Comparison of ENCODE assay signal across 17 cellular contexts in genomic region chr5:167295686-167296015, GRCh38.
A peak's percentile ranks its signal among the peaks of the same experiment; 100 is the strongest.
DNase-seq lines count a peak whose midpoint lies in the region; TF ChIP-seq lines count a peak whose summit lies in the region.
"Had no signal": no experiment of that assay in that cellular context is flagged by ENCODE, and none has a peak within 500 bp of the region (broad histone marks: within the 10 kb centered on the region; RNA-seq: fewer than 3 reads in every experiment).

No MANE protein-coding gene starts in this region.

- DNase-seq in LHCN-M2 (ENCODE audit: low read depth) = peak; percentile 7
- DNase-seq in chondrocyte (ENCODE audit: low spot score) = no peak
- peak; percentile 20 for DNase-seq in iris pigment epithelial cell (ENCODE audit: low read depth)
- no peak for DNase-seq in activated naive CD8-positive, alpha-beta T cell treated with anti-CD3 and anti-CD28 coated beads for 36 hours
- no peak for DNase-seq in cerebellar nuclear complex (lab: John Stamatoyannopoulos, UW)
- no peak for DNase-seq in activated T-cell treated with anti-CD3 and anti-CD28 coated beads for 4 hours
- no peak for DNase-seq in NCI-H2227 treated with DMSO at 0.1 percent for 48 hours (lab: John Stamatoyannopoulos, UW)
- DNase-seq: activated CD4-positive, alpha-beta T cell treated with anti-CD3 and anti-CD28 coated beads for 48 hours; aorta; effector memory CD4-positive, alpha-beta T cell; hippocampal formation; NCI-H1436; nucleus accumbens; spleen had no signal

- H3K27ac Mint-ChIP-seq in chondrocyte (ENCODE audit: unreplicated experiment) = peak overlapping the region; percentile 79
- H3K27ac Mint-ChIP-seq in activated naive CD8-positive, alpha-beta T cell treated with anti-CD3 and anti-CD28 coated beads for 36 hours = no peak overlapping the region

- no peaks in the 10 kb centered on the region for H3K36me3 Mint-ChIP-seq in chondrocyte (ENCODE audit: low read depth)
- no peaks in the 10 kb centered on the region for H3K36me3 Mint-ChIP-seq in activated naive CD8-positive, alpha-beta T cell treated with anti-CD3 and anti-CD28 coated beads for 36 hours

- TF ChIP-seq CTCF in chondrocyte (IDR thresholded peaks at IDR 0.05) = no peak

- H3K9me3 Mint-ChIP-seq in chondrocyte (ENCODE audit: low read depth) = no peaks in the 10 kb centered on the region
- peaks cover 3% of the 10 kb centered on the region for H3K9me3 Mint-ChIP-seq in activated naive CD8-positive, alpha-beta T cell treated with anti-CD3 and anti-CD28 coated beads for 36 hours

- no peaks in the 10 kb centered on the region for H3K36me3 ChIP-seq in ACC112 (ENCODE audit: insufficient read depth, low read length)
- H3K36me3 ChIP-seq: spleen, suprapubic skin had no signal

- H2AFZ ChIP-seq in ACC112 (ENCODE audit: low read length, unreplicated experiment) = no peak overlapping the region

- peaks cover 9% of the 10 kb centered on the region for H3K4me1 ChIP-seq in ACC112 (ENCODE audit: control insufficient read depth, insufficient read depth, low read length, unreplicated experiment)
- H3K4me1 ChIP-seq: spleen had no signal

- no peaks in the 10 kb centered on the region for H3K79me2 ChIP-seq in ACC112 (ENCODE audit: control insufficient read depth, insufficient read depth, low read length, unreplicated experiment)

- H3K27me3 Mint-ChIP-seq in chondrocyte (ENCODE audit: low read depth) = no peaks in the 10 kb centered on the region
- H3K27me3 Mint-ChIP-seq in activated naive CD8-positive, alpha-beta T cell treated with anti-CD3 and anti-CD28 coated beads for 36 hours = no peaks in the 10 kb centered on the region

- peak overlapping the region; percentile 59; the same call in 1 of the 2 replicates for H3K4me3 ChIP-seq in ACC112 (ENCODE audit: low read depth, low read length)
- H3K4me3 ChIP-seq: lung, spleen, suprapubic skin had no signal

- H3K27ac ChIP-seq in ACC112 (ENCODE audit: low read depth, low read length) = no peak overlapping the region
- H3K27ac ChIP-seq: spleen had no signal

- H3K4me1 Mint-ChIP-seq in chondrocyte (ENCODE audit: low read depth) = peaks cover 33% of the 10 kb centered on the region
- no peaks in the 10 kb centered on the region for H3K4me1 Mint-ChIP-seq in activated naive CD8-positive, alpha-beta T cell treated with anti-CD3 and anti-CD28 coated beads for 36 hours

- H3K4me3 Mint-ChIP-seq in chondrocyte (ENCODE audit: unreplicated experiment) = no peak overlapping the region
- no peak overlapping the region for H3K4me3 Mint-ChIP-seq in activated naive CD8-positive, alpha-beta T cell treated with anti-CD3 and anti-CD28 coated beads for 36 hours

- no peaks in the 10 kb centered on the region for H3K27me3 ChIP-seq in ACC112 (ENCODE audit: insufficient read depth, low read length)
- H3K27me3 ChIP-seq: spleen, suprapubic skin had no signal

Comparison
In these comparisons a context has a peak if more than half of its experiments do, and no peak if none do; other contexts are left out.
1. DNase-seq: peak in LHCN-M2 (single experiment) and iris pigment epithelial cell (single experiment); none in chondrocyte (single experiment), activated naive CD8-positive, alpha-beta T cell treated with anti-CD3 and anti-CD28 coated beads for 36 hours (single experiment), cerebellar nuclear complex (0 of 2), activated T-cell treated with anti-CD3 and anti-CD28 coated beads for 4 hours (single experiment) and NCI-H2227 treated with DMSO at 0.1 percent for 48 hours (single experiment).